13 cellular contexts compared by ENCODE assay signal in the genomic region with DNA sequence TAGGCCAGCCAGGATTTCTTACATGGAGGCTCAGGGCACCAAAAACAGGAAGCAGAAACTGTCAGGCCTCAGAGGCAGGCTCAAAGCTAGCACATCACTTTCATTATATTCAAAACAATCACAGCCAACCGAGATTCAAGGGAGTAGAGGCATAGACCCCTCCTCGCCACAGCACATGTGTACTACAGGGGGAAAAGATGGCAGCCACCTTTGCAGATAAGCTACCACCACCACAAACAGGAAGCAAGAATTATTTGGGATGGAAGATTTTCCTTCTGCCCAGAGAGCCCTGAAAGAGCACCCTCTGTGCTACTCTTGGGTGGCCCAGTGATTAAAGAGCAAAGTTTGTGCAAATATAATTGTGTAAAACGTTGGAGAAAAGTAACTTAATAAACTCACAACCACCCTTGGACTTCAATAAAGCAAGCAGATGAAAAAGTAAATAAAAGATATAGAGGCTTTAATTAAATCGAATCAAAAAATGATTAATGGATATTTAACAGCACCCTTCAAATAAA.
"Had no signal": no experiment of that assay in that cellular context is flagged by ENCODE, and none has a peak within 500 bp of the region (broad histone marks: within the 10 kb centered on the region; RNA-seq: fewer than 3 reads in every experiment).

No MANE protein-coding gene starts in this region.

- ATAC-seq: activated T-helper 17 cell treated with anti-CD3 and anti-CD28 coated beads, Interleukin-2, amount 50 U/mL, for 72 hours; heart left ventricle; WTC11 had no signal

- H3K4me3 ChIP-seq: heart left ventricle, left ventricle myocardium inferior, ovary had no signal

- H3K4me1 ChIP-seq: left ventricle myocardium inferior had no signal

- DNase-seq: activated CD4-positive, alpha-beta T cell treated with anti-CD3 and anti-CD28 coated beads, Interleukin-2, amount 10 ng/mL, durations not matched to agents 24 days and 14 days; activated CD8-positive, alpha-beta memory T cell treated with anti-CD3 and anti-CD28 coated beads for 24 hours; activated naive CD4-positive, alpha-beta T cell treated with anti-CD3 and anti-CD28 coated beads for 36 hours; activated T-cell treated with anti-CD3 and anti-CD28 coated beads for 4 hours; foreskin melanocyte; heart left ventricle; left ventricle myocardium inferior; mesendoderm; ovary; stimulated activated CD4-positive, alpha-beta T cell treated with anti-CD3 and anti-CD28 coated beads, Interleukin-2, amount 100 ng/mL, for 48 hours; T1000 had no signal

- H3K27ac ChIP-seq: heart left ventricle, left ventricle myocardium inferior, ovary had no signal

- H3K9me3 ChIP-seq: heart left ventricle, left ventricle myocardium inferior, ovary had no signal

- H3K27me3 ChIP-seq: heart left ventricle, ovary had no signal

- H3K36me3 ChIP-seq: heart left ventricle, left ventricle myocardium inferior, ovary had no signal
